6 cellular contexts compared by ENCODE assay signal in the genomic region with DNA sequence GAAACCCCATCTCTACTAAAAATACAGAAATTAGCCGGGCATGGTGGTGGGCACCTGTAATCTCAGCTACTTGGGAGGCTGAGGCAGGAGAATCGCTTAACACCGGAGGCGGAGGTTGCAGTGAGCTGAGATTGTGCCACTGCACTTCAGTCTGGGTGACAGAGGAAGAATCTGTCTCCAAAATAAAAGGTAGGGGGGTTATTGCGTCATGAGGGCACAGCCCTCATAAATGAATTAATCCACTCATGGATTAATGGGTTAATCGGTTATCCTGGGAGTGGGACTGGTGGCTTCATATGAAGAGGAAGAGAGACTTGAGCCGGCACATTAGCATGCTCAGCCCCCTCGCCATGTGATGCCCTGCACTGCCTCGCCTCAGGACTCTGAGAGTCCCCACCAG. TPM values are rescaled to one million over a fixed set of nuclear protein-coding genes. Genes with fewer than 3 reads are reported as not detected.
DNase-seq lines count a peak whose midpoint lies in the region; ATAC-seq, FAIRE-seq and TF ChIP-seq lines count a peak whose summit lies in the region.
"Not testable (repeated sequence)": the region's sequence is repeated elsewhere in the genome, so short reads cannot be mapped to it uniquely, and the experiment has no call there.

No MANE protein-coding gene starts in this region.

- H2BK5ac ChIP-seq in IMR-90 (ENCODE audit: low read depth, low read length, poor library complexity, severe bottlenecking): not testable (repeated sequence)

- H2BK120ac ChIP-seq in IMR-90 (ENCODE audit: low read depth, low read length): not testable (repeated sequence)

- POLR2A ChIA-PET in IMR-90 (lab: Charles Lee; ENCODE audit: unreplicated experiment); HepG2 (lab: Yijun Ruan, JAX): not testable (repeated sequence)
- POLR2A ChIA-PET in K562 (lab: Yijun Ruan, JAX): interaction anchor here (0.6 kb wide), 1 partner anchor 90 kb away, joined by 3 read pairs; no protein-coding TSS in a partner anchor

- H3K4me1 ChIP-seq in IMR-90 (ENCODE audit: control insufficient read depth, insufficient read depth, low read length); K562 (replicated peaks in 1 of 2; ENCODE audit: control insufficient read depth in 2 of 2, insufficient read depth in 2 of 2, low read length in 2 of 2); endodermal cell (ENCODE audit: control insufficient read depth, insufficient read depth, low read length); HepG2 (ENCODE audit: insufficient read depth, low read length): not testable (repeated sequence)

- not testable (repeated sequence) for TF ChIP-seq EP300 in K562 (IDR thresholded peaks at IDR 0.05; ENCODE audit: low read length); HepG2 (IDR thresholded peaks at IDR 0.05; ENCODE audit: low read depth in 2 of 2, low read length in 2 of 2); HepG2 (CRISPR knock-in tag; IDR thresholded peaks at IDR 0.05; ENCODE audit: borderline replicate concordance)

- not testable (repeated sequence) for BruUV-seq in IMR-90 (replicated peaks; lab: Mats Ljungman, UMichigan); K562 (replicated peaks; lab: Mats Ljungman, UMichigan); HepG2 (replicated peaks; lab: Mats Ljungman, UMichigan)

- FAIRE-seq in K562 (lab: Jason Lieb, UNC); HepG2 (lab: Jason Lieb, UNC): not testable (repeated sequence)

- not testable (repeated sequence) for H3K4me3 Mint-ChIP-seq in endodermal cell; osteocyte (ENCODE audit: unreplicated experiment)

- in situ Hi-C loops in IMR-90 (cut with MboI; ENCODE audit: low sequenced_read_pairs); K562 (cut with MboI); HepG2 (cut with HindIII; ENCODE audit: extremely low pct_ligation_motif_present, low pct_unique_long_range_greater_than_20kb): not testable (repeated sequence)

- not testable (repeated sequence) for H3K4ac ChIP-seq in IMR-90 (ENCODE audit: low read depth, low read length)

- H2AK9ac ChIP-seq in IMR-90 (replicated peaks; ENCODE audit: low read depth, low read length, poor library complexity): not testable (repeated sequence)

- H4K8ac ChIP-seq in IMR-90 (ENCODE audit: low read depth in 2 of 2, low read length in 2 of 2): not testable (repeated sequence)

- not testable (repeated sequence) for H3K9me1 ChIP-seq in IMR-90 (ENCODE audit: insufficient read depth, low read length); K562 (ENCODE audit: control insufficient read depth, insufficient read depth, low read length)

- intact Hi-C loops in IMR-90 (cut with micrococcal nuclease); K562 (cut with micrococcal nuclease); HepG2 (cut with micrococcal nuclease; ENCODE audit: unreplicated experiment): not testable (repeated sequence)

- H3K4me3 ChIP-seq in IMR-90 (ENCODE audit: insufficient read depth, low read depth, low read length); K562; endodermal cell (ENCODE audit: low read length); HepG2 (replicated peaks in 1 of 3; ENCODE audit: insufficient read depth in 1 of 3, low read depth in 2 of 3, low read length in 3 of 3): not testable (repeated sequence)

- not testable (repeated sequence) for TF ChIP-seq CTCF in IMR-90 (conservative IDR thresholded peaks at IDR 0.05; ENCODE audit: low read depth, low read length); K562 (IDR thresholded peaks at IDR 0.05 in 2 of 3, conservative IDR thresholded peaks at IDR 0.05 in 1 of 3; ENCODE audit: insufficient read depth in 2 of 3, low read depth in 1 of 3, low read length in 3 of 3); endodermal cell (conservative IDR thresholded peaks at IDR 0.05); HepG2 (CRISPR knock-in tag; IDR thresholded peaks at IDR 0.05); osteocyte (IDR thresholded peaks at IDR 0.05)

- not testable (repeated sequence) for H3K27me3 ChIP-seq in IMR-90 (ENCODE audit: control insufficient read depth, insufficient read depth, low read length); endodermal cell (ENCODE audit: control insufficient read depth, insufficient read depth, low read length, poor library complexity, severe bottlenecking); HepG2 (ENCODE audit: control insufficient read depth in 1 of 2, insufficient read depth in 2 of 2, low read length in 2 of 2)
- H3K27me3 ChIP-seq in K562 (ENCODE audit: control insufficient read depth in 2 of 2, insufficient read depth in 2 of 2, low read length in 2 of 2): peaks cover 40 to 56% of the 10 kb centered on the region in 2 experiments

- H3K56ac ChIP-seq in IMR-90 (ENCODE audit: extremely low read depth, insufficient read depth, low read length): not testable (repeated sequence)

- H3K36me3 ChIP-seq in IMR-90 (ENCODE audit: control insufficient read depth, insufficient read depth, low read length); K562 (ENCODE audit: control insufficient read depth, insufficient read depth, low read length); endodermal cell (ENCODE audit: control insufficient read depth, insufficient read depth, low read length); HepG2 (replicated peaks in 1 of 2; ENCODE audit: control insufficient read depth in 1 of 2, insufficient read depth in 2 of 2, low read length in 2 of 2): not testable (repeated sequence)

- not testable (repeated sequence) for H3K4me2 ChIP-seq in IMR-90 (ENCODE audit: low read depth, low read length); K562 (ENCODE audit: insufficient read depth, low read length); HepG2 (ENCODE audit: low read depth, low read length)

- not testable (repeated sequence) for H2BK15ac ChIP-seq in IMR-90 (ENCODE audit: low read depth, low read length)

- not testable (repeated sequence) for TF ChIP-seq POLR2A in IMR-90 (IDR thresholded peaks at IDR 0.05; ENCODE audit: low read depth, low read length); K562 (conservative IDR thresholded peaks at IDR 0.05); HepG2 (IDR thresholded peaks at IDR 0.05; ENCODE audit: insufficient read depth in 1 of 2, low read depth in 2 of 2, low read length in 2 of 2)

- not testable (repeated sequence) for H4K20me1 ChIP-seq in IMR-90 (ENCODE audit: insufficient read depth, low read length); K562 (replicated peaks; ENCODE audit: control insufficient read depth, insufficient read depth, low read length); HepG2 (ENCODE audit: insufficient read depth, low read length)

- H3K18ac ChIP-seq in IMR-90 (ENCODE audit: low read depth, low read length): not testable (repeated sequence)

- H3K9ac ChIP-seq in IMR-90 (ENCODE audit: low read depth, low read length); K562 (ENCODE audit: insufficient read depth in 1 of 2, low read depth in 2 of 2, low read length in 2 of 2); endodermal cell (ENCODE audit: extremely low read depth, low read length, poor library complexity, severe bottlenecking); HepG2 (ENCODE audit: insufficient read depth, low read depth, low read length): not testable (repeated sequence)

- not testable (repeated sequence) for H2AFZ ChIP-seq in IMR-90 (replicated peaks; ENCODE audit: low read length, poor library complexity); K562 (ENCODE audit: low read depth, low read length); HepG2 (ENCODE audit: low read length)

- H2AK5ac ChIP-seq in IMR-90 (ENCODE audit: low read depth, low read length): not testable (repeated sequence)

- not testable (repeated sequence) for TF ChIP-seq RAD21 in IMR-90 (IDR thresholded peaks at IDR 0.05; ENCODE audit: low read length); K562 (CRISPR knock-in tag; conservative IDR thresholded peaks at IDR 0.05 in 1 of 2, IDR thresholded peaks at IDR 0.05 in 1 of 2); HepG2 (CRISPR knock-in tag; IDR thresholded peaks at IDR 0.05)

- H3K79me1 ChIP-seq in IMR-90 (ENCODE audit: low read depth in 1 of 2, low read length in 2 of 2): not testable (repeated sequence)

- not testable (repeated sequence) for H4K91ac ChIP-seq in IMR-90 (ENCODE audit: insufficient read depth, low read depth, low read length)

- not testable (repeated sequence) for H3K9me3 Mint-ChIP-seq in endodermal cell; osteocyte (ENCODE audit: unreplicated experiment)

- no CpG with 5 or more reads among the region's 9 CpGs for WGBS in IMR-90 (ENCODE audit: extremely low coverage in 2 of 2, insufficient read length in 1 of 2), 2 experiments
- WGBS in K562 (ENCODE audit: insufficient coverage, low coverage, missing lambda C conversion rate): under 1% methylated on average over 9 of the region's 9 CpGs
- 92 to 100% methylated on average over 4 to 8 of the region's 9 CpGs for WGBS in endodermal cell (ENCODE audit: insufficient coverage in 1 of 2, insufficient read length in 1 of 2), 2 experiments
- 11% methylated on average over 6 of the region's 9 CpGs for WGBS in HepG2 (ENCODE audit: low lambda C conversion rate)

- not testable (repeated sequence) for H3K79me2 ChIP-seq in K562 (ENCODE audit: control insufficient read depth, insufficient read depth, low read length); HepG2 (ENCODE audit: insufficient read depth, low read length)

- not testable (repeated sequence) for H3K27me3 Mint-ChIP-seq in endodermal cell (ENCODE audit: insufficient read depth)
- H3K27me3 Mint-ChIP-seq in osteocyte (ENCODE audit: unreplicated experiment): peaks cover 19% of the 10 kb centered on the region

- H3K27ac ChIP-seq in IMR-90 (ENCODE audit: insufficient read depth, low read length); K562 (ENCODE audit: extremely low read depth, low read depth, low read length); endodermal cell (ENCODE audit: low read depth, low read length); HepG2 (ENCODE audit: extremely low read length, insufficient read depth, low read length): not testable (repeated sequence)

- H3K14ac ChIP-seq in IMR-90 (replicated peaks; ENCODE audit: low read depth, low read length): not testable (repeated sequence)

- not testable (repeated sequence) for H3K23ac ChIP-seq in IMR-90 (ENCODE audit: low read depth, low read length)

- not testable (repeated sequence) for H4K5ac ChIP-seq in IMR-90 (ENCODE audit: low read depth, low read length)

- CTCF ChIA-PET in IMR-90 (lab: Yijun Ruan, JAX); K562 (lab: Yijun Ruan, JAX; ENCODE audit: low intra/inter-chr PET ratio); HepG2 (lab: Yijun Ruan, JAX; ENCODE audit: low intra/inter-chr PET ratio, low total read pairs): not testable (repeated sequence)

- H3K36me3 Mint-ChIP-seq in endodermal cell (ENCODE audit: low read depth); osteocyte (ENCODE audit: unreplicated experiment): not testable (repeated sequence)

- not testable (repeated sequence) for H3K9me3 ChIP-seq in IMR-90 (ENCODE audit: control insufficient read depth, insufficient read depth, low read length); K562 (replicated peaks; ENCODE audit: control insufficient read depth, insufficient read depth, low read depth, low read length); endodermal cell (ENCODE audit: control insufficient read depth, low read length); HepG2 (ENCODE audit: low read length)

- not testable (repeated sequence) for H3K27ac Mint-ChIP-seq in endodermal cell; osteocyte (ENCODE audit: unreplicated experiment)

- dilution Hi-C loops in IMR-90 (cut with HindIII; ENCODE audit: low sequenced_read_pairs, unreplicated experiment): not testable (repeated sequence)

- not testable (repeated sequence) for DNase-seq in IMR-90; K562 (ENCODE audit: extremely low read depth in 1 of 4, low spot score in 3 of 4); HepG2 (ENCODE audit: low spot score)
- peak; percentile 12 for DNase-seq in endodermal cell
- DNase-seq in osteocyte (ENCODE audit: extremely low spot score, unreplicated experiment): peak; percentile 30
- peak; percentile 18 for DNase-seq in ureter (ENCODE audit: low spot score)

- not testable (repeated sequence) for H2BK20ac ChIP-seq in IMR-90 (ENCODE audit: low read depth, low read length)

- H3K4me1 Mint-ChIP-seq in endodermal cell: peaks cover 11% of the 10 kb centered on the region
- not testable (repeated sequence) for H3K4me1 Mint-ChIP-seq in osteocyte (ENCODE audit: unreplicated experiment)

- not testable (repeated sequence) for ATAC-seq in IMR-90 (ENCODE audit: low read depth); K562; HepG2

RNA-seq across cellular contexts. Expression of a gene that starts 25.1 kb away (rescaled TPM):
- total RNA-seq in IMR-90 (2012; rRNA removed) (6.9 and 7.5 TPM in 2 replicates), K562 (2014; rRNA removed) (49.2 and 56.7 TPM in 2 replicates), K562 (2014; rRNA removed; fragmentation: Illumina TruSeq; extraction: Trizol) (17.4 and 20.5 TPM in 2 replicates), K562 (2015; rRNA removed; fragmentation: Illumina TruSeq; extraction: Trizol) (31.5 and 32.5 TPM in 2 replicates), K562 (2021) (53.5 and 55.7 TPM in 2 replicates), endodermal cell (10 to 100 TPM; 36.9 to 41.7 TPM), HepG2 (2016; rRNA removed; fragmentation: Illumina TruSeq; extraction: Trizol) (7.4 and 9.1 TPM in 2 replicates), osteocyte (19.6 and 20.4 TPM in 2 replicates), ureter (9.0 TPM)
- polyA plus RNA-seq in IMR-90 (2012; rRNA removed) (8.4 TPM in 2 replicates), K562 (2011; rRNA removed) (33.8 and 49.7 TPM in 2 replicates), K562 (2014; fragmentation: Illumina TruSeq; extraction: Trizol) (22.8 and 24.5 TPM in 2 replicates), K562 (2014; fragmentation: Nextera tagmentation; extraction: Ambion mirVana) (1 to 10 TPM; 2.4 to 3.7 TPM), K562 (2014; rRNA removed) (37.1 and 62.8 TPM in 2 replicates), HepG2 (2011; rRNA removed) (6.3 and 8.0 TPM in 2 replicates)
- polyA plus RNA-seq in IMR-90 (2012; cell fraction: cytosol; rRNA removed): 5.9 and 10.0 TPM in 2 replicates
- polyA plus RNA-seq in IMR-90 (2012; cell fraction: nucleus; rRNA removed; ENCODE audit: low replicate concordance): 14.7 and 28.8 TPM in 2 replicates
- 36.8 and 68.2 TPM in 2 replicates for total RNA-seq in K562 (2011; cell fraction: chromatin; rRNA removed; ENCODE audit: low replicate concordance)
- 55.4 and 63.2 TPM in 2 replicates for total RNA-seq in K562 (2011; cell fraction: nucleolus; rRNA removed)
- 50.2 and 53.7 TPM in 2 replicates for total RNA-seq in K562 (2011; cell fraction: nucleoplasm; rRNA removed)
- 56.9 and 67.4 TPM in 2 replicates for polyA plus RNA-seq in K562 (2011; cell fraction: cytosol; rRNA removed)
- polyA plus RNA-seq in K562 (2011; cell fraction: nucleus; rRNA removed): 42.8 and 56.1 TPM in 2 replicates
- 31.5 and 39.9 TPM in 2 replicates for polyA plus RNA-seq in K562 (2012)
- polyA minus RNA-seq in K562 (2011; rRNA and poly(A)+ RNA removed): 32.6 and 33.0 TPM in 2 replicates
- 39.3 and 58.2 TPM in 2 replicates for polyA minus RNA-seq in K562 (2011; cell fraction: cytosol; rRNA and poly(A)+ RNA removed)
- 23.6 and 28.3 TPM in 2 replicates for polyA minus RNA-seq in K562 (2011; cell fraction: nucleus; rRNA and poly(A)+ RNA removed)
- 31.7 TPM for polyA plus RNA-seq in endodermal cell (2013, experiment 1 of 2)
- 28.7 TPM for polyA plus RNA-seq in endodermal cell (2013, experiment 2 of 2)
- total RNA-seq in HepG2 (2016; cell fraction: cytosol; rRNA removed; fragmentation: Illumina TruSeq; extraction: Trizol; ENCODE audit: low read depth): 2.3 and 2.6 TPM in 2 replicates
- 7.5 and 8.7 TPM in 2 replicates for total RNA-seq in HepG2 (2016; cell fraction: insoluble cytoplasmic fraction; rRNA removed; fragmentation: Illumina TruSeq; extraction: Trizol)
- total RNA-seq in HepG2 (2016; cell fraction: membrane; rRNA removed; fragmentation: Illumina TruSeq; extraction: Trizol): 6.5 and 7.6 TPM in 2 replicates
- total RNA-seq in HepG2 (2016; cell fraction: nucleus; rRNA removed; fragmentation: Illumina TruSeq; extraction: Trizol): 5.6 and 6.4 TPM in 2 replicates
- polyA plus RNA-seq in HepG2 (2011; cell fraction: cytosol; rRNA removed): 6.8 and 8.8 TPM in 2 replicates
- 11.9 and 12.4 TPM in 2 replicates for polyA plus RNA-seq in HepG2 (2011; cell fraction: nucleus; rRNA removed)
- polyA plus RNA-seq in HepG2 (2012): 4.3 and 6.4 TPM in 2 replicates
- polyA plus RNA-seq in HepG2 (2016; cell fraction: cytosol; fragmentation: Illumina TruSeq; extraction: Trizol; ENCODE audit: low read depth): 0.99 and 1.6 TPM in 2 replicates
- polyA plus RNA-seq in HepG2 (2016; cell fraction: insoluble cytoplasmic fraction; fragmentation: Illumina TruSeq; extraction: Trizol; ENCODE audit: low read depth): 7.3 and 8.1 TPM in 2 replicates
- polyA plus RNA-seq in HepG2 (2016; cell fraction: membrane; fragmentation: Illumina TruSeq; extraction: Trizol; ENCODE audit: low read depth): 3.6 and 4.5 TPM in 2 replicates
- 13.8 and 14.4 TPM in 2 replicates for polyA plus RNA-seq in HepG2 (2016; cell fraction: nucleus; fragmentation: Illumina TruSeq; extraction: Trizol; ENCODE audit: insufficient read depth, low read depth)
- polyA minus RNA-seq in HepG2 (2011; rRNA and poly(A)+ RNA removed; ENCODE audit: low replicate concordance): 6.5 and 20.0 TPM in 2 replicates
- polyA minus RNA-seq in HepG2 (2011; cell fraction: cytosol; rRNA and poly(A)+ RNA removed): 7.4 and 8.5 TPM in 2 replicates
- 3.9 and 4.2 TPM in 2 replicates for polyA minus RNA-seq in HepG2 (2011; cell fraction: nucleus; rRNA and poly(A)+ RNA removed)

RNA-seq across cellular contexts. Expression of a gene that starts 49.0 kb away (rescaled TPM):
- total RNA-seq in IMR-90 (2012; rRNA removed) (65.4 and 68.6 TPM in 2 replicates), K562 (2014; rRNA removed) (151 and 163 TPM in 2 replicates), K562 (2014; rRNA removed; fragmentation: Illumina TruSeq; extraction: Trizol) (14.1 and 20.0 TPM in 2 replicates), K562 (2015; rRNA removed; fragmentation: Illumina TruSeq; extraction: Trizol) (78.1 and 78.6 TPM in 2 replicates), K562 (2021) (95.3 and 101 TPM in 2 replicates), endodermal cell (10 to 100 TPM; 51.3 to 53.7 TPM), HepG2 (2016; rRNA removed; fragmentation: Illumina TruSeq; extraction: Trizol) (28.6 and 35.3 TPM in 2 replicates), osteocyte (55.0 and 59.4 TPM in 2 replicates), ureter (31.4 TPM)
- polyA plus RNA-seq in IMR-90 (2012; rRNA removed) (80.4 and 95.2 TPM in 2 replicates), K562 (2011; rRNA removed) (51.0 and 88.0 TPM in 2 replicates), K562 (2014; fragmentation: Illumina TruSeq; extraction: Trizol) (40.4 and 66.5 TPM in 2 replicates), K562 (2014; fragmentation: Nextera tagmentation; extraction: Ambion mirVana) (1 to 10 TPM; 3.6 to 8.1 TPM), K562 (2014; rRNA removed) (113 and 117 TPM in 2 replicates), HepG2 (2011; rRNA removed) (17.5 and 21.0 TPM in 2 replicates)
- polyA plus RNA-seq in IMR-90 (2012; cell fraction: cytosol; rRNA removed): 119 and 128 TPM in 2 replicates
- 30.9 and 64.5 TPM in 2 replicates for polyA plus RNA-seq in IMR-90 (2012; cell fraction: nucleus; rRNA removed; ENCODE audit: low replicate concordance)
- 5.8 and 25.8 TPM in 2 replicates for total RNA-seq in K562 (2011; cell fraction: chromatin; rRNA removed; ENCODE audit: low replicate concordance)
- total RNA-seq in K562 (2011; cell fraction: nucleolus; rRNA removed): 37.9 and 39.6 TPM in 2 replicates
- total RNA-seq in K562 (2011; cell fraction: nucleoplasm; rRNA removed): 19.9 and 28.5 TPM in 2 replicates
- polyA plus RNA-seq in K562 (2011; cell fraction: cytosol; rRNA removed): 116 and 204 TPM in 2 replicates
- polyA plus RNA-seq in K562 (2011; cell fraction: nucleus; rRNA removed): 72.9 and 95.1 TPM in 2 replicates
- polyA plus RNA-seq in K562 (2012): 80.6 and 161 TPM in 2 replicates
- 14.8 and 17.4 TPM in 2 replicates for polyA minus RNA-seq in K562 (2011; rRNA and poly(A)+ RNA removed)
- 35.4 and 39.9 TPM in 2 replicates for polyA minus RNA-seq in K562 (2011; cell fraction: cytosol; rRNA and poly(A)+ RNA removed)
- polyA minus RNA-seq in K562 (2011; cell fraction: nucleus; rRNA and poly(A)+ RNA removed): 29.2 and 43.1 TPM in 2 replicates
- 47.1 TPM for polyA plus RNA-seq in endodermal cell (2013, experiment 1 of 2)
- 44.6 TPM for polyA plus RNA-seq in endodermal cell (2013, experiment 2 of 2)
- 183 and 197 TPM in 2 replicates for total RNA-seq in HepG2 (2016; cell fraction: cytosol; rRNA removed; fragmentation: Illumina TruSeq; extraction: Trizol; ENCODE audit: low read depth)
- 29.9 and 35.6 TPM in 2 replicates for total RNA-seq in HepG2 (2016; cell fraction: insoluble cytoplasmic fraction; rRNA removed; fragmentation: Illumina TruSeq; extraction: Trizol)
- total RNA-seq in HepG2 (2016; cell fraction: membrane; rRNA removed; fragmentation: Illumina TruSeq; extraction: Trizol): 126 and 141 TPM in 2 replicates
- 12.8 and 14.2 TPM in 2 replicates for total RNA-seq in HepG2 (2016; cell fraction: nucleus; rRNA removed; fragmentation: Illumina TruSeq; extraction: Trizol)
- 19.5 and 31.1 TPM in 2 replicates for polyA plus RNA-seq in HepG2 (2011; cell fraction: cytosol; rRNA removed)
- polyA plus RNA-seq in HepG2 (2011; cell fraction: nucleus; rRNA removed): 16.0 and 19.9 TPM in 2 replicates
- polyA plus RNA-seq in HepG2 (2012): 11.2 and 14.4 TPM in 2 replicates
- polyA plus RNA-seq in HepG2 (2016; cell fraction: cytosol; fragmentation: Illumina TruSeq; extraction: Trizol; ENCODE audit: low read depth): 265 and 266 TPM in 2 replicates
- polyA plus RNA-seq in HepG2 (2016; cell fraction: insoluble cytoplasmic fraction; fragmentation: Illumina TruSeq; extraction: Trizol; ENCODE audit: low read depth): 34.5 and 37.0 TPM in 2 replicates
- 152 and 154 TPM in 2 replicates for polyA plus RNA-seq in HepG2 (2016; cell fraction: membrane; fragmentation: Illumina TruSeq; extraction: Trizol; ENCODE audit: low read depth)
- 28.6 and 30.7 TPM in 2 replicates for polyA plus RNA-seq in HepG2 (2016; cell fraction: nucleus; fragmentation: Illumina TruSeq; extraction: Trizol; ENCODE audit: insufficient read depth, low read depth)
- polyA minus RNA-seq in HepG2 (2011; rRNA and poly(A)+ RNA removed; ENCODE audit: low replicate concordance): 13.0 and 13.4 TPM in 2 replicates
- polyA minus RNA-seq in HepG2 (2011; cell fraction: cytosol; rRNA and poly(A)+ RNA removed): 6.3 and 8.1 TPM in 2 replicates
- polyA minus RNA-seq in HepG2 (2011; cell fraction: nucleus; rRNA and poly(A)+ RNA removed): 3.0 and 4.2 TPM in 2 replicates
